9 cellular contexts compared by ENCODE assay signal in genomic region chr22:46067159-46068111, GRCh38.
DNase-seq lines count a peak whose midpoint lies in the region; ATAC-seq and TF ChIP-seq lines count a peak whose summit lies in the region.
"Had no signal": no experiment of that assay in that cellular context is flagged by ENCODE, and none has a peak within 500 bp of the region (broad histone marks: within the 10 kb centered on the region; RNA-seq: fewer than 3 reads in every experiment).

No MANE protein-coding gene starts in this region.

- H3K4me3 Mint-ChIP-seq in activated naive CD8-positive, alpha-beta T cell: no peak overlapping the region
- no peak overlapping the region for H3K4me3 Mint-ChIP-seq in activated naive CD8-positive, alpha-beta T cell treated with anti-CD3 and anti-CD28 coated beads, Interleukin-2, amount 50 U/mL, for 24 hours
- H3K4me3 Mint-ChIP-seq in activated B cell treated with CpG ODN at 0.5 μM for 24 hours: no peak overlapping the region

- peaks cover 64% of the 10 kb centered on the region for H3K4me1 ChIP-seq in vagina

- intact Hi-C loops in activated B cell treated with CpG ODN at 0.5 μM for 24 hours (cut with micrococcal nuclease): loop anchor here (2.0 kb wide), 1 partner anchor 31 kb away; no protein-coding TSS in a partner anchor
- intact Hi-C loops in vagina (cut with DNase I): no loop called here

- CTCF ChIA-PET in activated B cell treated with CpG ODN at 0.5 μM for 24 hours (lab: Charles Lee): no interaction called here

- no peaks in the 10 kb centered on the region for H3K9me3 Mint-ChIP-seq in activated naive CD8-positive, alpha-beta T cell (ENCODE audit: low read depth)
- H3K9me3 Mint-ChIP-seq in activated naive CD8-positive, alpha-beta T cell treated with anti-CD3 and anti-CD28 coated beads, Interleukin-2, amount 50 U/mL, for 24 hours: no peaks in the 10 kb centered on the region
- H3K9me3 Mint-ChIP-seq in activated B cell treated with CpG ODN at 0.5 μM for 24 hours: no peaks in the 10 kb centered on the region

- H3K27me3 ChIP-seq in vagina: no peaks in the 10 kb centered on the region

- H3K27ac Mint-ChIP-seq in activated naive CD8-positive, alpha-beta T cell: peak overlapping the region; percentile 50
- no peak overlapping the region for H3K27ac Mint-ChIP-seq in activated naive CD8-positive, alpha-beta T cell treated with anti-CD3 and anti-CD28 coated beads, Interleukin-2, amount 50 U/mL, for 24 hours
- H3K27ac Mint-ChIP-seq in activated B cell treated with CpG ODN at 0.5 μM for 24 hours: peak overlapping the region; percentile 25

- H3K4me3 ChIP-seq in vagina: peak overlapping the region; percentile 37 to 38

- no peaks in the 10 kb centered on the region for H3K36me3 Mint-ChIP-seq in activated naive CD8-positive, alpha-beta T cell
- no peaks in the 10 kb centered on the region for H3K36me3 Mint-ChIP-seq in activated naive CD8-positive, alpha-beta T cell treated with anti-CD3 and anti-CD28 coated beads, Interleukin-2, amount 50 U/mL, for 24 hours (ENCODE audit: low read depth)
- H3K36me3 Mint-ChIP-seq in activated B cell treated with CpG ODN at 0.5 μM for 24 hours (ENCODE audit: low read depth): peaks cover 3% of the 10 kb centered on the region

- POLR2A ChIA-PET in activated B cell treated with CpG ODN at 0.5 μM for 24 hours (lab: Charles Lee): no interaction called here

- no peaks in the 10 kb centered on the region for H3K9me3 ChIP-seq in vagina

- DNase-seq in activated naive CD8-positive, alpha-beta T cell treated with anti-CD3 and anti-CD28 coated beads, Interleukin-2, amount 50 U/mL, for 24 hours: no peak
- DNase-seq in activated B cell treated with CpG ODN at 0.5 μM for 24 hours: no peak
- DNase-seq in kidney tubule cell (ENCODE audit: low spot score): peak; percentile 13
- DNase-seq in vagina (ENCODE audit: extremely low spot score in 2 of 2): no peak
- no peak for DNase-seq in GOT3 (lab: John Stamatoyannopoulos, UW)
- no peak for DNase-seq in NCI-H446 (lab: John Stamatoyannopoulos, UW)
- DNase-seq: central memory CD4-positive, alpha-beta T cell had no signal

- TF ChIP-seq POLR2A in vagina (IDR thresholded peaks at IDR 0.05): no peak

- H3K27ac ChIP-seq in vagina: peak overlapping the region; percentile 100

- H3K27me3 Mint-ChIP-seq in activated naive CD8-positive, alpha-beta T cell: no peaks in the 10 kb centered on the region
- no peaks in the 10 kb centered on the region for H3K27me3 Mint-ChIP-seq in activated naive CD8-positive, alpha-beta T cell treated with anti-CD3 and anti-CD28 coated beads, Interleukin-2, amount 50 U/mL, for 24 hours
- no peaks in the 10 kb centered on the region for H3K27me3 Mint-ChIP-seq in activated B cell treated with CpG ODN at 0.5 μM for 24 hours

- no peak for ATAC-seq in activated naive CD8-positive, alpha-beta T cell treated with anti-CD3 and anti-CD28 coated beads, Interleukin-2, amount 50 U/mL, for 24 hours
- ATAC-seq in activated B cell treated with CpG ODN at 0.5 μM for 24 hours (ENCODE audit: low read depth) (no peak), GM19351 (IDR thresholded peaks at IDR 0.05; ENCODE audit: unreplicated experiment) (no peak)

- H3K4me1 Mint-ChIP-seq in activated naive CD8-positive, alpha-beta T cell (ENCODE audit: low read depth): peaks cover 39% of the 10 kb centered on the region
- H3K4me1 Mint-ChIP-seq in activated naive CD8-positive, alpha-beta T cell treated with anti-CD3 and anti-CD28 coated beads, Interleukin-2, amount 50 U/mL, for 24 hours: peaks cover 35% of the 10 kb centered on the region
- H3K4me1 Mint-ChIP-seq in activated B cell treated with CpG ODN at 0.5 μM for 24 hours: peaks cover 30% of the 10 kb centered on the region

- TF ChIP-seq CTCF in activated B cell treated with CpG ODN at 0.5 μM for 24 hours (IDR thresholded peaks at IDR 0.05) (no peak), vagina (IDR thresholded peaks at IDR 0.05) (no peak)

- H3K36me3 ChIP-seq in vagina: no peaks in the 10 kb centered on the region
